8 cellular contexts compared by ENCODE assay signal in the genomic region with DNA sequence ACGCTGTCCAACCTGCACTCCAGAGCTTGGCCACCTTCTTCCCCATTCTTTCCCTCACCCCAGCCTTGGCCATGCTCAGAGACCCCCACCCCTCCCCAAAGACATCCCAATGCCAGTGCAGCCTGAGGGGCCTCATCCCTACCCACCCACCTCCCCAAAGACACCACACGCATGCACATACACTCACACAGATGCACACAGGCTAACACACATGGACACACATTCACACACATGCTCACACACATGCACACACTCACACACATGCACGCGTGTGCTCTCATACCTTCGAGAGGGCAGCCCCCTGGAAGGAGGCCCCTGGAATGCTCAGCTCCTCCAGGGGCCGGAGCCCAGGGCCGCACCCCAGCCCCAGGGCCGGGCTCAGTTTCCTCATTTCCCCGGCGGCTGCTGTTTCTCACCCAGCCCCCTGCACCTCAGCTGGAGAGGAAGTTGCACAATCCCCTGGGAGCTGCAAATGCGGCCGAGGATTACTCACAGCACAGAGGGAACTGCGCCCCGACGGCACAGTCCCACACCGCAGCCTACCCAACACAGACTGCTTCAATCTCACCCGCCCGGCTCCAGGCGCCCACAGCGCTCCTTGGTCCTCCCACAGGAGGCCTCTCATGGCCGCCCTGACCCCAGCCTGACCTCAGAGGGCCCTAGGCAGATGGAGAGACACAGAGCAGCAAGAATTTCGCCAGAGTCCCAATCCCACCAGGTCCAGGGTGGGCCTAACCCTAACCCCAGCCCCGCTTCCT. TPM values are rescaled to one million over a fixed set of nuclear protein-coding genes. Genes with fewer than 3 reads are reported as not detected.
DNase-seq lines count a peak whose midpoint lies in the region; ATAC-seq and TF ChIP-seq lines count a peak whose summit lies in the region.

No MANE protein-coding gene starts in this region.

- H3K79me2 ChIP-seq in OCI-LY3 (ENCODE audit: low read length) (peaks cover 100% of the 10 kb centered on the region), mesendoderm (ENCODE audit: control insufficient read depth, insufficient read depth, low read length) (no peaks in the 10 kb centered on the region)

- H4K20me1 ChIP-seq in OCI-LY3 (ENCODE audit: insufficient read depth, low read length) = peaks cover 91% of the 10 kb centered on the region

- H3K4ac ChIP-seq in mesendoderm (ENCODE audit: low read depth, low read length) = no peak overlapping the region

- peak overlapping the region; percentile 84 for H3K27ac ChIP-seq in A673 (ENCODE audit: low read depth, low read length, poor library complexity, severe bottlenecking)
- H3K27ac ChIP-seq in OCI-LY3 (ENCODE audit: low read length) = peak overlapping the region; percentile 83
- no peak overlapping the region for H3K27ac ChIP-seq in mesendoderm (ENCODE audit: low read depth, low read length)

- POLR2A ChIA-PET in A673 (lab: Charles Lee; ENCODE audit: low non-redundant PET) = no interaction called here

- H3K23ac ChIP-seq in mesendoderm (ENCODE audit: low read length) = peak overlapping the region; percentile 19

- H3K4me1 ChIP-seq in A673 (ENCODE audit: insufficient read depth, low read length, poor library complexity, severe bottlenecking) (peaks cover 30% of the 10 kb centered on the region), OCI-LY3 (ENCODE audit: low read length) (peaks cover 74% of the 10 kb centered on the region), mesendoderm (ENCODE audit: control insufficient read depth, low read depth, low read length) (peaks cover 6% of the 10 kb centered on the region)

- H3K4me2 ChIP-seq in OCI-LY3 (ENCODE audit: low read length) (peak overlapping the region; percentile 98), mesendoderm (ENCODE audit: low read length) (no peak overlapping the region)

- no peak overlapping the region for H4K8ac ChIP-seq in mesendoderm (ENCODE audit: low read depth, low read length)

- H2AK5ac ChIP-seq in mesendoderm (ENCODE audit: low read length) = peak overlapping the region; percentile 55

- DNase-seq in A673 (ENCODE audit: low spot score) = peak; percentile 91
- peak; percentile 47 for DNase-seq in dermis blood vessel endothelial cell
- peak; percentile 65 for DNase-seq in mesendoderm
- no peak for DNase-seq in foreskin melanocyte
- DNase-seq in NCI-H2029 (lab: John Stamatoyannopoulos, UW) = no peak

- peak overlapping the region; percentile 19 for H2BK5ac ChIP-seq in mesendoderm (ENCODE audit: low read length)

- WGBS in mesendoderm (ENCODE audit: extremely low coverage, insufficient coverage, low lambda C conversion rate) = no CpG with 5 or more reads among the region's 23 CpGs

- H3K18ac ChIP-seq in mesendoderm (ENCODE audit: low read length) = no peak overlapping the region

- H3K9ac ChIP-seq in OCI-LY3 (ENCODE audit: low read length) = peak overlapping the region; percentile 84
- peak overlapping the region; percentile 31 for H3K9ac ChIP-seq in mesendoderm (ENCODE audit: low read length)

- CTCF ChIA-PET in A673 (lab: Charles Lee) = no interaction called here

- H4K5ac ChIP-seq in mesendoderm (ENCODE audit: low read length) = no peak overlapping the region

- H3K27me3 ChIP-seq in A673 (replicated peaks; ENCODE audit: insufficient read depth, low read depth, low read length, poor library complexity) (no peaks in the 10 kb centered on the region), OCI-LY3 (ENCODE audit: low read depth, low read length) (no peaks in the 10 kb centered on the region), mesendoderm (ENCODE audit: insufficient read depth, low read length, poor library complexity) (no peaks in the 10 kb centered on the region)

- H3K4me3 ChIP-seq in A673 (ENCODE audit: low read depth, low read length, poor library complexity, severe bottlenecking) (peak overlapping the region; percentile 2), OCI-LY3 (ENCODE audit: low read length) (peak overlapping the region; percentile 76), mesendoderm (ENCODE audit: low read length) (no peak overlapping the region)

- no peak overlapping the region for H2BK15ac ChIP-seq in mesendoderm (replicated peaks; ENCODE audit: low read depth)

- peak; percentile 51 for ATAC-seq in GM18870 (IDR thresholded peaks at IDR 0.05; ENCODE audit: unreplicated experiment)
- ATAC-seq in HG03045 (IDR thresholded peaks at IDR 0.05; ENCODE audit: unreplicated experiment) = peak; percentile 63

- TF ChIP-seq CTCF in A673 (conservative IDR thresholded peaks at IDR 0.05; ENCODE audit: low read depth, low read length) (no peak), OCI-LY3 (IDR thresholded peaks at IDR 0.05; ENCODE audit: low read depth, low read length) (no peak)

- H3K9me3 ChIP-seq in A673 (ENCODE audit: low read depth, low read length, poor library complexity, severe bottlenecking) = no peaks in the 10 kb centered on the region
- H3K9me3 ChIP-seq in OCI-LY3 (ENCODE audit: insufficient read depth, low read length) = no peaks in the 10 kb centered on the region

- BruUV-seq in A673 (replicated peaks; lab: Mats Ljungman, UMichigan) = no TSS peak

- H2AFZ ChIP-seq in OCI-LY3 (ENCODE audit: low read depth, low read length) = no peak overlapping the region

- no peak overlapping the region for H2BK120ac ChIP-seq in mesendoderm (ENCODE audit: low read depth, low read length)

- H3K79me1 ChIP-seq in mesendoderm (ENCODE audit: low read length) = no peaks in the 10 kb centered on the region

- no peaks in the 10 kb centered on the region for H3K36me3 ChIP-seq in A673 (ENCODE audit: insufficient read depth, low read length, poor library complexity, severe bottlenecking)
- peaks cover 23% of the 10 kb centered on the region for H3K36me3 ChIP-seq in OCI-LY3 (replicated peaks; ENCODE audit: low read depth, low read length)
- H3K36me3 ChIP-seq in mesendoderm (ENCODE audit: control insufficient read depth, insufficient read depth, low read length) = no peaks in the 10 kb centered on the region

- intact Hi-C loops in A673 (cut with micrococcal nuclease; ENCODE audit: unreplicated experiment) = no loop called here

- H3K56ac ChIP-seq in mesendoderm (ENCODE audit: low read length) = peak overlapping the region; percentile 72

RNA-seq across cellular contexts. Expression of gene TFEB, which starts 12.1 kb away (rescaled TPM):
- total RNA-seq in A673 (2021) (1.8 and 2.8 TPM in 2 replicates), dermis blood vessel endothelial cell (5.7 and 6.5 TPM in 2 replicates)
- polyA plus RNA-seq in mesendoderm (2013, experiment 1 of 2) = 0.11 TPM
- 0.22 TPM for polyA plus RNA-seq in mesendoderm (2013, experiment 2 of 2)

RNA-seq across cellular contexts. Expression of gene PGC, which starts 23.8 kb away (rescaled TPM):
- total RNA-seq in A673 (2021) = not detected in 2 replicates
- not detected in 2 replicates for total RNA-seq in dermis blood vessel endothelial cell
- polyA plus RNA-seq in mesendoderm (2013, experiment 1 of 2) = 0.13 TPM
- 0.10 TPM for polyA plus RNA-seq in mesendoderm (2013, experiment 2 of 2)

RNA-seq across cellular contexts. Expression of gene FRS3, which starts 56.3 kb away (rescaled TPM):
- 3.0 and 5.5 TPM in 2 replicates for total RNA-seq in A673 (2021)
- 1.2 and 1.8 TPM in 2 replicates for total RNA-seq in dermis blood vessel endothelial cell
- polyA plus RNA-seq in mesendoderm (2013, experiment 1 of 2) = 1.7 TPM
- polyA plus RNA-seq in mesendoderm (2013, experiment 2 of 2) = 1.7 TPM

RNA-seq across cellular contexts. Expression of gene PRICKLE4, which starts 57.2 kb away (rescaled TPM):
- 1.9 TPM in 1 of 2 replicates, not detected in the other for total RNA-seq in A673 (2021)
- 6.9 and 10.4 TPM in 2 replicates for total RNA-seq in dermis blood vessel endothelial cell
- polyA plus RNA-seq in mesendoderm (2013, experiment 1 of 2) = 0.03 TPM
- polyA plus RNA-seq in mesendoderm (2013, experiment 2 of 2) = 0.11 TPM

Comparison
In these comparisons a context has a peak if more than half of its experiments do, and no peak if none do; other contexts are left out.
1. DNase-seq: peak in A673 (single experiment), dermis blood vessel endothelial cell (single experiment) and mesendoderm (single experiment); none in foreskin melanocyte (single experiment) and NCI-H2029 (single experiment).